Comparison of ENCODE assay signal across 15 cellular contexts in the genomic region with DNA sequence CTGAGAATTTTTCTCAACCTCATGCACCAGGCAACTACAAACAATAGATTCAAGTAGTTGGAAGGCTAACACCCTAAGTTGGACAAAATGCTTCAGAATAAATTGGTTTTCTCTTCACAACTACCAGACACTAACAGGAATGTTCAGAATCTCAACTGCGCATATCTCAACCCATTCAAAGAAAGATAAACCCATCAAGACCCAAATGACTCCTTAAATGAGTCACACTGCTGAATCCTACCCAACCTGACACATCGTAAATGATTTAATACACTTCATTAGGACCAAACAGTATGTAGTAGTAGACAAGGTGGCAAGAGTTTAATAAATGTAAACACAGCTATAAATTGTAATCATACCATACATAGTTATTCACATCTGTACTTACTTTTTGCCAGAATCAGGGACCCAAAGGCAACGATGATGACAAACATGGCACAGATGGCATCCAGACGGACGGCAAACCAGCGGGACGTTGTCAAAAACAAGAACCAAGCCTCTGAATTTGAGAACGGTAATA.
DNase-seq lines count a peak whose midpoint lies in the region; TF ChIP-seq lines count a peak whose summit lies in the region.
"Had no signal": no experiment of that assay in that cellular context is flagged by ENCODE, and none has a peak within 500 bp of the region (broad histone marks: within the 10 kb centered on the region; RNA-seq: fewer than 3 reads in every experiment).

No MANE protein-coding gene starts in this region.

- no peak overlapping the region for H3K4ac ChIP-seq in mesendoderm (ENCODE audit: low read depth, low read length)

- no peak overlapping the region for H2BK15ac ChIP-seq in mesendoderm (replicated peaks; ENCODE audit: low read depth)

- H3K27ac ChIP-seq in mesendoderm (ENCODE audit: low read depth, low read length): no peak overlapping the region

- TF ChIP-seq CTCF in HFFc6 (IDR thresholded peaks at IDR 0.05): no peak
- no peak for TF ChIP-seq CTCF in astrocyte of the spinal cord (IDR thresholded peaks at IDR 0.05; ENCODE audit: low read depth, low read length)

- no peak overlapping the region for H2BK5ac ChIP-seq in mesendoderm (ENCODE audit: low read length)

- no peak overlapping the region for H2BK120ac ChIP-seq in mesendoderm (ENCODE audit: low read depth, low read length)

- H4K5ac ChIP-seq in mesendoderm (ENCODE audit: low read length): no peak overlapping the region

- no peak overlapping the region for H2AK5ac ChIP-seq in mesendoderm (ENCODE audit: low read length)

- H3K79me1 ChIP-seq in mesendoderm (ENCODE audit: low read length): no peaks in the 10 kb centered on the region

- H4K8ac ChIP-seq in mesendoderm (ENCODE audit: low read depth, low read length): no peak overlapping the region

- peak overlapping the region; percentile 32 for H3K27ac Mint-ChIP-seq in HFFc6
- H3K27ac Mint-ChIP-seq: CD4-positive, alpha-beta memory T cell had no signal

- no CpG with 5 or more reads among the region's 8 CpGs for WGBS in mesendoderm (ENCODE audit: extremely low coverage, insufficient coverage, low lambda C conversion rate)

- H3K79me2 ChIP-seq in mesendoderm (ENCODE audit: control insufficient read depth, insufficient read depth, low read length): no peaks in the 10 kb centered on the region

- peaks cover 2% of the 10 kb centered on the region for H3K27me3 Mint-ChIP-seq in HFFc6 (ENCODE audit: insufficient read depth)
- H3K27me3 Mint-ChIP-seq: CD4-positive, alpha-beta memory T cell had no signal

- H3K4me2 ChIP-seq in mesendoderm (ENCODE audit: low read length): no peak overlapping the region

- peaks cover 66% of the 10 kb centered on the region for H3K36me3 Mint-ChIP-seq in HFFc6 (ENCODE audit: low read depth)

- H3K9me3 Mint-ChIP-seq in HFFc6: no peaks in the 10 kb centered on the region
- H3K9me3 Mint-ChIP-seq: CD4-positive, alpha-beta memory T cell had no signal

- no peaks in the 10 kb centered on the region for H3K4me1 ChIP-seq in mesendoderm (ENCODE audit: control insufficient read depth, low read depth, low read length)

- H3K4me1 Mint-ChIP-seq in HFFc6 (ENCODE audit: low read depth): peaks cover 35% of the 10 kb centered on the region
- H3K4me1 Mint-ChIP-seq: CD4-positive, alpha-beta memory T cell had no signal

- H3K4me3 ChIP-seq in astrocyte of the spinal cord (ENCODE audit: low read depth, low read length) (no peak overlapping the region), mesendoderm (ENCODE audit: low read length) (no peak overlapping the region)

- H3K23ac ChIP-seq in mesendoderm (ENCODE audit: low read length): no peak overlapping the region

- H3K4me3 Mint-ChIP-seq in HFFc6: peak overlapping the region; percentile 4
- H3K4me3 Mint-ChIP-seq: CD4-positive, alpha-beta memory T cell had no signal

- no peak overlapping the region for H3K18ac ChIP-seq in mesendoderm (ENCODE audit: low read length)

- no peaks in the 10 kb centered on the region for H3K27me3 ChIP-seq in mesendoderm (ENCODE audit: insufficient read depth, low read length, poor library complexity)

- DNase-seq in EH (ENCODE audit: low read depth) (peak; percentile 81), HFFc6 (peak; percentile 9), astrocyte of the spinal cord (ENCODE audit: low read depth, low spot score) (peak; percentile 18), mesendoderm (peak; percentile 10), NOMO-1 treated with dmso at 0.1 percent for 144 hours (lab: John Stamatoyannopoulos, UW; ENCODE audit: unreplicated experiment) (no peak), NCI-H524 (lab: John Stamatoyannopoulos, UW) (no peak), DMS53 (lab: John Stamatoyannopoulos, UW) (no peak), OCI-M2 (lab: John Stamatoyannopoulos, UW; ENCODE audit: unreplicated experiment) (no peak)
- DNase-seq: Calu3; CD4-positive, alpha-beta memory T cell; H7; NCI-H187; NCI-H446 treated with DMSO at 0.1 percent for 48 hours; NCI-H748 treated with DMSO at 0.1 percent for 48 hours; SW 1271 had no signal

- in situ Hi-C loops in astrocyte of the spinal cord (cut with HindIII; ENCODE audit: low sequenced_read_pairs): no loop called here

- H3K56ac ChIP-seq in mesendoderm (ENCODE audit: low read length): no peak overlapping the region

- no peak overlapping the region for H3K9ac ChIP-seq in mesendoderm (ENCODE audit: low read length)

- no peaks in the 10 kb centered on the region for H3K36me3 ChIP-seq in mesendoderm (ENCODE audit: control insufficient read depth, insufficient read depth, low read length)

Comparison
In these comparisons a context has a peak if more than half of its experiments do, and no peak if none do; other contexts are left out.
1. DNase-seq: peak in EH (single experiment), HFFc6 (single experiment), astrocyte of the spinal cord (single experiment) and mesendoderm (single experiment); none in NOMO-1 treated with dmso at 0.1 percent for 144 hours (single experiment), NCI-H524 (0 of 2), DMS53 (single experiment) and OCI-M2 (single experiment).